In genomic region chr5:159901772-159902171, GRCh38 we compare ENCODE assay signal across 16 cellular contexts. TPM values are rescaled to one million over a fixed set of nuclear protein-coding genes. Genes with fewer than 3 reads are reported as not detected.
DNase-seq lines count a peak whose midpoint lies in the region; ATAC-seq and TF ChIP-seq lines count a peak whose summit lies in the region.
"Had no signal": no experiment of that assay in that cellular context is flagged by ENCODE, and none has a peak within 500 bp of the region (broad histone marks: within the 10 kb centered on the region; RNA-seq: fewer than 3 reads in every experiment).

No MANE protein-coding gene starts in this region.

- TF ChIP-seq CTCF in Calu3 (IDR thresholded peaks at IDR 0.05; ENCODE audit: unreplicated experiment) (no peak), RWPE2 (IDR thresholded peaks at IDR 0.05; ENCODE audit: poor library complexity, severe bottlenecking) (no peak), smooth muscle cell (IDR thresholded peaks at IDR 0.05; ENCODE audit: borderline replicate concordance, insufficient read depth, poor library complexity, severe bottlenecking) (no peak)

- no peak overlapping the region for H3K4me3 ChIP-seq in RWPE2 (ENCODE audit: severe bottlenecking)
- no peak overlapping the region for H3K4me3 ChIP-seq in smooth muscle cell
- H3K4me3 ChIP-seq: BLaER1, GM23248 had no signal

- no peak overlapping the region for H3K4me3 Mint-ChIP-seq in Calu3 (ENCODE audit: low read depth, unreplicated experiment)
- H3K4me3 Mint-ChIP-seq: CD14-positive monocyte; CD8-positive, alpha-beta T cell; HFFc6 had no signal

- H3K4me1 Mint-ChIP-seq in Calu3 (ENCODE audit: low read depth, unreplicated experiment) = peaks cover 43% of the 10 kb centered on the region

- H3K9ac ChIP-seq in smooth muscle cell (ENCODE audit: low read depth) = no peak overlapping the region
- H3K9ac ChIP-seq: BLaER1, GM23248 had no signal

- H3K36me3 Mint-ChIP-seq in Calu3 (ENCODE audit: insufficient read depth, unreplicated experiment) = peaks cover 24% of the 10 kb centered on the region
- H3K36me3 Mint-ChIP-seq: CD14-positive monocyte; CD8-positive, alpha-beta T cell had no signal

- peaks cover 47% of the 10 kb centered on the region for H3K4me1 ChIP-seq in RWPE2 (ENCODE audit: insufficient read depth, poor library complexity, severe bottlenecking)
- peaks cover 9% of the 10 kb centered on the region for H3K4me1 ChIP-seq in smooth muscle cell (ENCODE audit: low read depth)
- H3K4me1 ChIP-seq: BLaER1 had no signal

- peak overlapping the region; percentile 93 for H3K27ac Mint-ChIP-seq in Calu3 (ENCODE audit: unreplicated experiment)
- H3K27ac Mint-ChIP-seq: CD14-positive monocyte; CD8-positive, alpha-beta T cell; HFFc6 had no signal

- H3K9me3 ChIP-seq in RWPE2 (ENCODE audit: severe bottlenecking) = no peaks in the 10 kb centered on the region
- H3K9me3 ChIP-seq in smooth muscle cell (replicated peaks; ENCODE audit: low read depth) = no peaks in the 10 kb centered on the region
- H3K9me3 ChIP-seq: BLaER1 had no signal

- no TSS peak for BruUV-seq in Calu3 (replicated peaks; lab: Mats Ljungman, UMichigan)

- H2AFZ ChIP-seq in smooth muscle cell (ENCODE audit: low read depth) = no peak overlapping the region
- H2AFZ ChIP-seq: GM23248 had no signal

- peaks cover 9% of the 10 kb centered on the region for H3F3A ChIP-seq in smooth muscle cell (ENCODE audit: low read depth)

- no peaks in the 10 kb centered on the region for H4K20me1 ChIP-seq in smooth muscle cell (ENCODE audit: low read depth)
- H4K20me1 ChIP-seq: BLaER1 had no signal

- DNase-seq in Calu3 = no peak
- DNase-seq in MV-4-11 (lab: John Stamatoyannopoulos, UW) = peak; percentile 17
- DNase-seq in RWPE2 (ENCODE audit: low spot score) = no peak
- no peak for DNase-seq in smooth muscle cell (lab: John Stamatoyannopoulos, UW; ENCODE audit: unreplicated experiment)
- DNase-seq in caudate nucleus (lab: John Stamatoyannopoulos, UW) = no peak
- no peak for DNase-seq in activated CD8-positive, alpha-beta memory T cell treated with anti-CD3 and anti-CD28 coated beads, Interleukin-2, amount 50 U/mL, for 4 hours
- no peak for DNase-seq in NCI-H748 (lab: John Stamatoyannopoulos, UW; ENCODE audit: unreplicated experiment)
- DNase-seq: CD8-positive, alpha-beta T cell; DMS 273 treated with DMSO at 0.1 percent for 48 hours; HCEC 1CT; HFFc6; KBM-7 had no signal

- ATAC-seq in RWPE2 (ENCODE audit: low read depth) = no peak
- ATAC-seq: CD8-positive, alpha-beta T cell had no signal

- intact Hi-C loops in Calu3 (cut with micrococcal nuclease; ENCODE audit: unreplicated experiment) = no loop called here

- H3K9me3 Mint-ChIP-seq in Calu3 (ENCODE audit: low read depth, unreplicated experiment) = peaks cover 3% of the 10 kb centered on the region
- H3K9me3 Mint-ChIP-seq: CD8-positive, alpha-beta T cell; HFFc6 had no signal

- CTCF ChIA-PET in Calu3 (lab: Charles Lee) = no interaction called here

- H3K27me3 ChIP-seq in RWPE2 (ENCODE audit: insufficient read depth, poor library complexity, severe bottlenecking) = no peaks in the 10 kb centered on the region
- H3K27me3 ChIP-seq in smooth muscle cell (ENCODE audit: low read depth) = peaks cover 4% of the 10 kb centered on the region
- H3K27me3 ChIP-seq: BLaER1 had no signal

- no peaks in the 10 kb centered on the region for H3K27me3 Mint-ChIP-seq in Calu3 (ENCODE audit: unreplicated experiment)

- no peaks in the 10 kb centered on the region for H3K79me2 ChIP-seq in smooth muscle cell (ENCODE audit: low read depth)

- H3K36me3 ChIP-seq in RWPE2 (ENCODE audit: low read depth) (no peaks in the 10 kb centered on the region), smooth muscle cell (ENCODE audit: low read depth) (no peaks in the 10 kb centered on the region)
- H3K36me3 ChIP-seq: BLaER1 had no signal

- H3K27ac ChIP-seq in RWPE2 (ENCODE audit: poor library complexity, severe bottlenecking) (peak overlapping the region; percentile 31), smooth muscle cell (ENCODE audit: low read depth) (peak overlapping the region; percentile 77), caudate nucleus (ENCODE audit: low read depth, low read length) (no peak overlapping the region)
- H3K27ac ChIP-seq: BLaER1, GM23248, HL-60 had no signal

- no peak overlapping the region for H3K4me2 ChIP-seq in smooth muscle cell
- H3K4me2 ChIP-seq: BLaER1 had no signal

RNA-seq across cellular contexts. Expression of gene ADRA1B, which starts 14.5 kb away (rescaled TPM):
- total RNA-seq in Calu3 (2022) (3.7 and 10.9 TPM in 2 replicates), smooth muscle cell (0.09 and 0.36 TPM in 2 replicates)
- 0.34 and 1.2 TPM in 2 replicates for polyA plus RNA-seq in smooth muscle cell
- total RNA-seq: CD8-positive, alpha-beta T cell had no signal
- polyA plus RNA-seq: CD14-positive monocyte, GM23248 had no signal
